15 cellular contexts compared by ENCODE assay signal in the genomic region with DNA sequence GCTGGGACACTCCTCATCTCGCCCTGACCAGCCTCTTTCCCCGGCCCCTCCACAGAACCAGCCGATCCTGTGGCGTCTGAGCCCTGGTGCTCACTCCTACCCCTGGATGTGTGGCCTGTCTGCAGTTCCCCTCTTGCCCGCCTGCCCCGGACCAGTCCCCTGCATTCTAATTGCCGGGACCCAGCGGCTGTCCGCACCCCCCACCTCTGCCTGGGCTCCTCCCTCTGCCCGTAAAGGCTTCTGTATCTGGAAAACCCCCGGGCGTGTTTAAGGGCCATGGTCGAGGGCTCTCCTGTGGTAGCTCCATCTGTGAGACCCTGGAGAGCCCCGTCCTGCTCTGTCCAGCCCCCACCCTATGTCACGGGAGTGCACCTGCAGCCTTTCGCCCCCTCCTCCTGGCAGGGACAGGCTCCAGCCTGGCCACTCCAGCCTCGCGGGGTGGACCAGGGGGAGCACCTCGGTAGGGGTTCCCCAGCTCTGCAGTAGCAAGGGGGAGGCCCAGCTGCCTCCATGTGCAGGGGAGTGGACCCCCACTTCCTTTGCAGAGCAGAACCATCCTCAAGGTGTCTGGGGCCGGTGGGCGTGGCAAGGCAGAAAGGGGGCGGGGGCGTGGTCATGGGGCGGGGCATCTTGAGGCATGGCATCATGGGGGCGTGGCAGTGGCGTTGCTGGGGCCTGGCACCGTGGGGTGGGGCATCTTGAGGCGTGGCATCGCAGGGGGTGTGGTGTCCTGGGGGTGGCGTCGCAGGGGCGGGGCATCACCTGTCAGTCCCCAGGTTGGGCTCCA.
DNase-seq lines count a peak whose midpoint lies in the region; ATAC-seq, FAIRE-seq and TF ChIP-seq lines count a peak whose summit lies in the region.
"Had no signal": no experiment of that assay in that cellular context is flagged by ENCODE, and none has a peak within 500 bp of the region (broad histone marks: within the 10 kb centered on the region; RNA-seq: fewer than 3 reads in every experiment).

No MANE protein-coding gene starts in this region.

- H3K27me3 Mint-ChIP-seq in activated T-cell treated with anti-CD3 and anti-CD28 coated beads, Interleukin-2, amount 50 U/mL, for 4 hours (ENCODE audit: low read depth): no peaks in the 10 kb centered on the region
- peaks cover 3% of the 10 kb centered on the region for H3K27me3 Mint-ChIP-seq in neural progenitor cell (ENCODE audit: insufficient read depth, low read depth)
- H3K27me3 Mint-ChIP-seq: activated naive CD4-positive, alpha-beta T cell treated with anti-CD3 and anti-CD28 coated beads, Interleukin-2, amount 50 U/mL, for 24 hours had no signal

- H4K8ac ChIP-seq in H1 (ENCODE audit: extremely low read depth, insufficient read depth, low read length): peak overlapping the region; percentile 25; the same call in 1 of the 2 replicates

- H3K9ac ChIP-seq in H1 (replicated peaks in 1 of 4; ENCODE audit: extremely low read depth in 1 of 4, low read depth in 3 of 4, low read length in 3 of 4) (no peak overlapping the region), neural progenitor cell (no peak overlapping the region)

- no peak overlapping the region for H3K4ac ChIP-seq in H1 (replicated peaks; ENCODE audit: insufficient read length, low read depth, low read length)

- no peak overlapping the region for H4K5ac ChIP-seq in H1 (ENCODE audit: insufficient read length, low read depth, low read length)

- H3K18ac ChIP-seq in H1 (ENCODE audit: extremely low read depth, low read length): no peak overlapping the region

- TF ChIP-seq POLR2A in H1 (IDR thresholded peaks at IDR 0.05; ENCODE audit: control extremely low read depth in 1 of 2, low read depth in 2 of 2, low read length in 2 of 2) (no peak), testis (IDR thresholded peaks at IDR 0.05) (no peak)

- H4K91ac ChIP-seq in H1 (replicated peaks; ENCODE audit: insufficient read length, low read length): no peak overlapping the region

- H3K36me3 ChIP-seq in H1 (ENCODE audit: control insufficient read depth in 2 of 4, insufficient read depth in 4 of 4, low read length in 3 of 4) (no peaks in the 10 kb centered on the region; a peak in 1 of 8 replicates), testis (ENCODE audit: low read depth, missing control alignments) (no peaks in the 10 kb centered on the region), neural progenitor cell (no peaks in the 10 kb centered on the region), brain microvascular endothelial cell (replicated peaks) (no peaks in the 10 kb centered on the region)

- no peak overlapping the region for H2BK120ac ChIP-seq in H1 (replicated peaks; ENCODE audit: low read depth, low read length)

- no peaks in the 10 kb centered on the region for H3K23me2 ChIP-seq in H1 (ENCODE audit: low read depth, low read length)

- H3K9me3 ChIP-seq in H1 (ENCODE audit: insufficient read depth in 2 of 2, low read depth in 1 of 2, low read length in 1 of 2): peaks cover 42 to 88% of the 10 kb centered on the region in 2 experiments
- no peaks in the 10 kb centered on the region for H3K9me3 ChIP-seq in testis
- H3K9me3 ChIP-seq in neural progenitor cell (ENCODE audit: low read depth): no peaks in the 10 kb centered on the region

- TF ChIP-seq RAD21 in H1 (IDR thresholded peaks at IDR 0.05 in 1 of 2, conservative IDR thresholded peaks at IDR 0.05 in 1 of 2; ENCODE audit: low read depth in 2 of 2, low read length in 2 of 2): no peak

- no peak for TF ChIP-seq CTCF in H1 (IDR thresholded peaks at IDR 0.05; ENCODE audit: control extremely low read depth in 1 of 3, insufficient read depth in 1 of 3, low read depth in 1 of 3, low read length in 3 of 3)
- TF ChIP-seq CTCF in testis (IDR thresholded peaks at IDR 0.05): no peak
- no peak for TF ChIP-seq CTCF in neural progenitor cell (IDR thresholded peaks at IDR 0.05)
- no peak for TF ChIP-seq CTCF in brain microvascular endothelial cell (IDR thresholded peaks at IDR 0.05; ENCODE audit: low read depth, low read length, missing control alignments)

- no peak overlapping the region for H3K27ac Mint-ChIP-seq in neural progenitor cell
- H3K27ac Mint-ChIP-seq: activated naive CD4-positive, alpha-beta T cell treated with anti-CD3 and anti-CD28 coated beads, Interleukin-2, amount 50 U/mL, for 24 hours had no signal

- H3K4me1 ChIP-seq in H1 (replicated peaks in 1 of 4; ENCODE audit: control insufficient read depth in 3 of 4, insufficient read depth in 4 of 4, low read length in 3 of 4) (no peaks in the 10 kb centered on the region), testis (peaks cover 4% of the 10 kb centered on the region), neural progenitor cell (no peaks in the 10 kb centered on the region)

- H3K4me1 Mint-ChIP-seq in activated T-cell treated with anti-CD3 and anti-CD28 coated beads, Interleukin-2, amount 50 U/mL, for 4 hours (ENCODE audit: low read depth): no peaks in the 10 kb centered on the region
- no peaks in the 10 kb centered on the region for H3K4me1 Mint-ChIP-seq in neural progenitor cell
- H3K4me1 Mint-ChIP-seq: activated naive CD4-positive, alpha-beta T cell treated with anti-CD3 and anti-CD28 coated beads, Interleukin-2, amount 50 U/mL, for 24 hours had no signal

- H3K4me3 Mint-ChIP-seq in activated T-cell treated with anti-CD3 and anti-CD28 coated beads, Interleukin-2, amount 50 U/mL, for 4 hours: no peak overlapping the region
- H3K4me3 Mint-ChIP-seq in neural progenitor cell: no peak overlapping the region
- H3K4me3 Mint-ChIP-seq: activated naive CD4-positive, alpha-beta T cell treated with anti-CD3 and anti-CD28 coated beads, Interleukin-2, amount 50 U/mL, for 24 hours had no signal

- intact Hi-C loops in testis (cut with DNase I; ENCODE audit: low total_unique reads): no loop called here

- no peaks in the 10 kb centered on the region for H3K79me1 ChIP-seq in H1 (ENCODE audit: low read depth, low read length)

- in situ Hi-C loops in brain microvascular endothelial cell (cut with HindIII; ENCODE audit: low pct_ligation_motif_present, low sequenced_read_pairs): no loop called here

- no peaks in the 10 kb centered on the region for H3K9me3 Mint-ChIP-seq in activated T-cell treated with anti-CD3 and anti-CD28 coated beads, Interleukin-2, amount 50 U/mL, for 4 hours
- no peaks in the 10 kb centered on the region for H3K9me3 Mint-ChIP-seq in neural progenitor cell
- H3K9me3 Mint-ChIP-seq: activated naive CD4-positive, alpha-beta T cell treated with anti-CD3 and anti-CD28 coated beads, Interleukin-2, amount 50 U/mL, for 24 hours had no signal

- H2BK5ac ChIP-seq in H1 (ENCODE audit: low read depth, low read length): no peak overlapping the region

- H3K27me3 ChIP-seq in H1 (replicated peaks in 1 of 4; ENCODE audit: control insufficient read depth in 3 of 4, extremely low read depth in 1 of 4, insufficient read depth in 3 of 4, low read length in 3 of 4) (no peaks in the 10 kb centered on the region), testis (no peaks in the 10 kb centered on the region), neural progenitor cell (no peaks in the 10 kb centered on the region), brain microvascular endothelial cell (replicated peaks) (no peaks in the 10 kb centered on the region)

- no peak overlapping the region for H2BK12ac ChIP-seq in H1 (ENCODE audit: low read depth, low read length)

- POLR2A ChIA-PET in H1 (lab: Charles Lee; ENCODE audit: partially characterized antibody): no interaction called here

- H3K4me3 ChIP-seq in H1 (ENCODE audit: extremely low read depth in 1 of 4, insufficient read depth in 2 of 4, low read depth in 3 of 4, low read length in 4 of 4): no peak overlapping the region
- H3K4me3 ChIP-seq in testis: no peak overlapping the region
- H3K4me3 ChIP-seq in neural progenitor cell: no peak overlapping the region
- H3K4me3 ChIP-seq in brain microvascular endothelial cell (ENCODE audit: low read depth, low read length): no peak overlapping the region
- H3K4me3 ChIP-seq: SK-N-MC had no signal

- peak; percentile 19 for DNase-seq in activated T-cell treated with anti-CD3 and anti-CD28 coated beads for 48 hours (ENCODE audit: low read depth)
- no peak for DNase-seq in activated T-cell treated with anti-CD3 and anti-CD28 coated beads, Interleukin-2, amount 50 U/mL, for 4 hours
- peak; percentile 64 for DNase-seq in NCI-H1048 (lab: John Stamatoyannopoulos, UW)
- DNase-seq in H1 (ENCODE audit: low read depth in 1 of 2, low spot score in 2 of 2): no peak
- DNase-seq in testis: peak; percentile 14
- DNase-seq in neural progenitor cell (ENCODE audit: low spot score): no peak
- DNase-seq in brain microvascular endothelial cell: no peak
- DNase-seq: Kasumi-1, retina had no signal

- H3F3A ChIP-seq in neural progenitor cell (ENCODE audit: low read depth): no peaks in the 10 kb centered on the region

- no peak overlapping the region for H3K56ac ChIP-seq in H1 (replicated peaks; ENCODE audit: insufficient read length, low read depth, low read length)

- H3K4me2 ChIP-seq in H1 (ENCODE audit: insufficient read depth in 1 of 2, low read depth in 2 of 2, low read length in 2 of 2): no peak overlapping the region
- no peak overlapping the region for H3K4me2 ChIP-seq in neural progenitor cell

- FAIRE-seq in H1 (lab: Jason Lieb, UNC): no peak
- FAIRE-seq: endothelial cell of umbilical vein, islet of Langerhans had no signal

- no peak for ATAC-seq in activated T-cell treated with anti-CD3 and anti-CD28 coated beads, Interleukin-2, amount 50 U/mL, for 4 hours
- no peak for ATAC-seq in HG03139 (IDR thresholded peaks at IDR 0.05; ENCODE audit: unreplicated experiment)

- H3K36me3 Mint-ChIP-seq in activated T-cell treated with anti-CD3 and anti-CD28 coated beads, Interleukin-2, amount 50 U/mL, for 4 hours (ENCODE audit: insufficient read depth): no peaks in the 10 kb centered on the region
- no peaks in the 10 kb centered on the region for H3K36me3 Mint-ChIP-seq in neural progenitor cell
- H3K36me3 Mint-ChIP-seq: activated naive CD4-positive, alpha-beta T cell treated with anti-CD3 and anti-CD28 coated beads, Interleukin-2, amount 50 U/mL, for 24 hours had no signal

- no peak for TF ChIP-seq EP300 in H1 (IDR thresholded peaks at IDR 0.05; ENCODE audit: borderline replicate concordance in 1 of 2, low read depth in 2 of 2, low read length in 2 of 2)

- H3K23ac ChIP-seq in H1 (ENCODE audit: insufficient read length): no peak overlapping the region

- H2AK5ac ChIP-seq in H1 (ENCODE audit: low read depth, low read length): no peak overlapping the region

- H2BK20ac ChIP-seq in H1 (ENCODE audit: low read length): no peak overlapping the region

- H2AFZ ChIP-seq in H1 (ENCODE audit: low read length) (no peak overlapping the region), neural progenitor cell (replicated peaks) (no peak overlapping the region)

- H3K27ac ChIP-seq in H1 (ENCODE audit: low read depth, low read length): no peak overlapping the region
- H3K27ac ChIP-seq in testis: no peak overlapping the region
- no peak overlapping the region for H3K27ac ChIP-seq in neural progenitor cell
- H3K27ac ChIP-seq in brain microvascular endothelial cell: no peak overlapping the region
- H3K27ac ChIP-seq: C4-2B, SK-N-MC had no signal

- no peaks in the 10 kb centered on the region for H4K20me1 ChIP-seq in H1 (replicated peaks in 1 of 2; ENCODE audit: control insufficient read depth in 1 of 2, insufficient read depth in 2 of 2, low read length in 2 of 2)
- H4K20me1 ChIP-seq in neural progenitor cell (ENCODE audit: low read depth): no peaks in the 10 kb centered on the region

- H2BK15ac ChIP-seq in H1 (ENCODE audit: low read length): no peak overlapping the region

- CTCF ChIA-PET in H1 (lab: Charles Lee; ENCODE audit: partially characterized antibody): no interaction called here

- H3K79me2 ChIP-seq in H1 (ENCODE audit: control insufficient read depth in 1 of 2, insufficient read depth in 2 of 2, low read length in 2 of 2): no peaks in the 10 kb centered on the region
- H3K79me2 ChIP-seq in neural progenitor cell (ENCODE audit: low read depth): no peaks in the 10 kb centered on the region

- WGBS in H1 (ENCODE audit: extremely low coverage in 1 of 2, insufficient coverage in 1 of 2, insufficient read length in 1 of 2, insufficient replicate concordance in 2 of 2, low coverage in 1 of 2, low lambda C conversion rate in 2 of 2, missing lambda C conversion rate in 1 of 2), 2 experiments: 84% methylated on average over 23 of the region's 32 CpGs; no CpG with 5 or more reads in 1 of the 2 experiments
- WGBS in testis, 2 donors: 83 to 88% methylated on average over 22 to 32 of the region's 32 CpGs

- no peak overlapping the region for H3K14ac ChIP-seq in H1 (ENCODE audit: insufficient read length)

Comparison
In these comparisons a context has a peak if more than half of its experiments do, and no peak if none do; other contexts are left out.
1. DNase-seq: peak in activated T-cell treated with anti-CD3 and anti-CD28 coated beads for 48 hours (single experiment), NCI-H1048 (single experiment) and testis (single experiment); none in activated T-cell treated with anti-CD3 and anti-CD28 coated beads, Interleukin-2, amount 50 U/mL, for 4 hours (single experiment), H1 (0 of 2), neural progenitor cell (single experiment) and brain microvascular endothelial cell (single experiment).